ENCODE assay signal across 1 cellular context in genomic region chr7:138158739-138159528, GRCh38.
TF ChIP-seq lines count a peak whose summit lies in the region.

No MANE protein-coding gene starts in this region.

TF ChIP-seq in HepG2, 621 proteins besides CTCF, POLR2A, EP300 and RAD21 (continued from another document):
- peak; percentile 30; the same call in 1 of the 2 replicates for TF ChIP-seq ZNF580 (CRISPR knock-in tag; IDR thresholded peaks at IDR 0.05; ENCODE audit: borderline replicate concordance, low read depth)
- no peak for TF ChIP-seq ZNF142 (CRISPR knock-in tag; IDR thresholded peaks at IDR 0.05)
- TF ChIP-seq REPIN1 (CRISPR knock-in tag; IDR thresholded peaks at IDR 0.05; ENCODE audit: borderline replicate concordance, low read depth), result peak; percentile 81; the same call in 1 of the 2 replicates
- peak; percentile 85 for TF ChIP-seq PAXIP1 (CRISPR knock-in tag; conservative IDR thresholded peaks at IDR 0.05)
- peak; percentile 85 for TF ChIP-seq SALL1 (CRISPR knock-in tag; IDR thresholded peaks at IDR 0.05)
- TF ChIP-seq ZFP41 (CRISPR knock-in tag; IDR thresholded peaks at IDR 0.05; ENCODE audit: borderline replicate concordance), result no peak
- TF ChIP-seq SOX13 (IDR thresholded peaks at IDR 0.05), result no peak; the same call in 1 of the 2 replicates
- peak in 1 of 2 experiments; percentile 86; a peak in 2 of 4 replicates for TF ChIP-seq SOX13 (CRISPR knock-in tag; conservative IDR thresholded peaks at IDR 0.05 in 1 of 2, IDR thresholded peaks at IDR 0.05 in 1 of 2)
- TF ChIP-seq U2AF1 (optimal IDR thresholded peaks at IDR 0.05; ENCODE audit: low read depth, low read length), result no peak
- TF ChIP-seq ZFP62 (CRISPR knock-in tag; IDR thresholded peaks at IDR 0.05), result no peak
- TF ChIP-seq HHEX (CRISPR knock-in tag; IDR thresholded peaks at IDR 0.05), result peak; percentile 61; the same call in 1 of the 2 replicates
- 0 out of 2 replicates have a peak, but pooled peaks have one; percentile 41 for TF ChIP-seq ZNF710 (CRISPR knock-in tag; IDR thresholded peaks at IDR 0.05; ENCODE audit: borderline replicate concordance)
- TF ChIP-seq ZNF883 (CRISPR knock-in tag; IDR thresholded peaks at IDR 0.05; ENCODE audit: not compliant biosample characterization), result no peak
